ENCODE assay signal across 23 cellular contexts in the genomic region with DNA sequence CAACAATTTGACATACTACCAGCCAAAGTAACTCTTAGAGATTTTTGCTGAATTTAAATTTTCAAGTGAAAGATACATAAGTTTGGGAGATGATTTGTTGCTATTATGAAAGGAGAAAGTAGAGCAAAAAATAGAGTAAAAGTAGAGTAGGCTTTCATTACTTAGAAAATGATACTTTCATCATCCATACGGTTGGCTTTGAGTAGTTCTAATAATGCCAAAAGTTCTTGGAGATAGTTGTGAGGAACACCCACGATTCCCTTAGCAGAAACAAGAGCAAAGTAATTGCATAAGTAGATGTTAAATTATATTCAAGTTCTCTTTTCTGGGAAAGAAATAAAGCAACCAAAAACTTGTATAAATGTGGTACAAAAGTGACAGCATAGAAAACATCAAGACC.
"Had no signal": no experiment of that assay in that cellular context is flagged by ENCODE, and none has a peak within 500 bp of the region (broad histone marks: within the 10 kb centered on the region; RNA-seq: fewer than 3 reads in every experiment).

No MANE protein-coding gene starts in this region.

- H3K79me2 ChIP-seq: parathyroid adenoma had no signal

- H3K27me3 Mint-ChIP-seq: natural killer cell treated with Interleukin-12 subunit alpha and Interleukin-12 subunit beta and Interleukin-15 and Interleukin-18, amount 100 ng/mL, for 72 hours; type B pancreatic cell had no signal

- H3K4me1 ChIP-seq: colonic mucosa, gastrocnemius medialis, parathyroid adenoma, psoas muscle, sigmoid colon, thyroid gland, uterus had no signal

- DNase-seq: colonic mucosa; effector CD4-positive, alpha-beta T cell; endodermal cell; gastrocnemius medialis; heart right ventricle; hypothalamus; kidney glomerular epithelial cell; lower lobe of right lung; midbrain; psoas muscle; retina; sigmoid colon; stimulated activated CD4-positive, alpha-beta T cell treated with anti-CD3 and anti-CD28 coated beads, Interleukin-2, amount 100 ng/mL, for 24 hours; stimulated activated naive CD4-positive, alpha-beta T cell; stomach; thyroid gland; uterus had no signal

- H3K27ac ChIP-seq: colonic mucosa, gastrocnemius medialis, lower lobe of right lung, parathyroid adenoma, psoas muscle, sigmoid colon, skin epidermis, stomach, suprapubic skin, thyroid gland, uterus had no signal

- H3K27ac Mint-ChIP-seq: endodermal cell; memory B cell; natural killer cell treated with Interleukin-12 subunit alpha and Interleukin-12 subunit beta and Interleukin-15 and Interleukin-18, amount 100 ng/mL, for 72 hours; type B pancreatic cell had no signal

- H3K9ac ChIP-seq: parathyroid adenoma had no signal

- H3K27me3 ChIP-seq: colonic mucosa, gastrocnemius medialis, heart right ventricle, sigmoid colon, stomach, suprapubic skin, thyroid gland, uterus had no signal

- ATAC-seq: gastrocnemius medialis; natural killer cell treated with Interleukin-12 subunit alpha and Interleukin-12 subunit beta and Interleukin-15 and Interleukin-18, amount 100 ng/mL, for 72 hours; psoas muscle had no signal

- H3K4me3 Mint-ChIP-seq: endodermal cell; memory B cell; natural killer cell treated with Interleukin-12 subunit alpha and Interleukin-12 subunit beta and Interleukin-15 and Interleukin-18, amount 100 ng/mL, for 72 hours; type B pancreatic cell had no signal

- H2AFZ ChIP-seq: parathyroid adenoma had no signal

- H3K36me3 Mint-ChIP-seq: type B pancreatic cell had no signal

- H3K4me3 ChIP-seq: colonic mucosa, gastrocnemius medialis, heart right ventricle, lower lobe of right lung, psoas muscle, sigmoid colon, skin epidermis, stomach, suprapubic skin, thyroid gland, uterus had no signal

- H3K36me3 ChIP-seq: colonic mucosa, gastrocnemius medialis, heart right ventricle, lower lobe of right lung, sigmoid colon, stomach, suprapubic skin, thyroid gland, uterus had no signal

- H3K9me3 ChIP-seq: colonic mucosa, gastrocnemius medialis, suprapubic skin, thyroid gland had no signal
